In the genomic region with DNA sequence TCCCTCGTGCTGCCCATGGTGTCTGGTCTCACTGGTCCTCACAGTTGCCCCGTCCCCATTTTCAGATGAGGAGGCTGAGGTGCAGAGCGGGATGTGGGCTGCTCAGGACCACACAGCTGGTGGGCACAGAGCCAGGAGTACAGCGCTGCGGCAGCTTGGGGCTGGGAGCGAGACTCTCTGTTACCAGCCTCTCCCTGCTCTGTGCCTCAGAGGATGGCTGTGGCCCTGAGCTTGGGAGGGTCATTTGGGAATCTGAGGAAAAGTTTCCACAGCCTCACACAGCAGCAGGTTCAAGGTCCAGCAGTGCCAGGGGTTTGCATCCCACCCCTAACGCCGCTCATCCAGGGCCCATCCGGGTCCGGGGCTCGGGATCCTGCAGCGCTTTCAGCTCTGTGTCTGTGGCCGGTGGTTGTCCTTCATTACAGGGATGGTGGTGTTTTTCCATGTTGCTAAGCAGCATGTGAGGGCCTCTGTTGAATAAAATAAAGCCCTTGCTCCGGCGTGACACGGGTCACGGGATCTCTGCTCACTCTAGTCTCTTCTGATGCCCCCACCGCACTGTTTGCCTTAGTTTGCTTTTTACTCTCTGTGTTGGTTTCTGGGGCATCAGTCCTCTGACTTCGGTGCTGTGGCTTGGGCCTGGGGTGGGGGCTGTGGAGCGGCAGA, we compare ENCODE assay signal across 1 cellular context.
TF ChIP-seq lines count a peak whose summit lies in the region.

No MANE protein-coding gene starts in this region.

TF ChIP-seq in HepG2, 621 proteins besides CTCF, POLR2A, EP300 and RAD21 (continued from another document and continues in another):
- TF ChIP-seq, protein P1, sequence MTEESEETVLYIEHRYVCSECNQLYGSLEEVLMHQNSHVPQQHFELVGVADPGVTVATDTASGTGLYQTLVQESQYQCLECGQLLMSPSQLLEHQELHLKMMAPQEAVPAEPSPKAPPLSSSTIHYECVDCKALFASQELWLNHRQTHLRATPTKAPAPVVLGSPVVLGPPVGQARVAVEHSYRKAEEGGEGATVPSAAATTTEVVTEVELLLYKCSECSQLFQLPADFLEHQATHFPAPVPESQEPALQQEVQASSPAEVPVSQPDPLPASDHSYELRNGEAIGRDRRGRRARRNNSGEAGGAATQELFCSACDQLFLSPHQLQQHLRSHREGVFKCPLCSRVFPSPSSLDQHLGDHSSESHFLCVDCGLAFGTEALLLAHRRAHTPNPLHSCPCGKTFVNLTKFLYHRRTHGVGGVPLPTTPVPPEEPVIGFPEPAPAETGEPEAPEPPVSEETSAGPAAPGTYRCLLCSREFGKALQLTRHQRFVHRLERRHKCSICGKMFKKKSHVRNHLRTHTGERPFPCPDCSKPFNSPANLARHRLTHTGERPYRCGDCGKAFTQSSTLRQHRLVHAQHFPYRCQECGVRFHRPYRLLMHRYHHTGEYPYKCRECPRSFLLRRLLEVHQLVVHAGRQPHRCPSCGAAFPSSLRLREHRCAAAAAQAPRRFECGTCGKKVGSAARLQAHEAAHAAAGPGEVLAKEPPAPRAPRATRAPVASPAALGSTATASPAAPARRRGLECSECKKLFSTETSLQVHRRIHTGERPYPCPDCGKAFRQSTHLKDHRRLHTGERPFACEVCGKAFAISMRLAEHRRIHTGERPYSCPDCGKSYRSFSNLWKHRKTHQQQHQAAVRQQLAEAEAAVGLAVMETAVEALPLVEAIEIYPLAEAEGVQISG (CRISPR knock-in tag; IDR thresholded peaks at IDR 0.05) = peak; percentile 34; the same call in 1 of the 2 replicates
- TF ChIP-seq CREB1 (IDR thresholded peaks at IDR 0.05) = no peak
- no peak for TF ChIP-seq CREB1 (CRISPR knock-in tag; IDR thresholded peaks at IDR 0.05)
- TF ChIP-seq, protein P2, sequence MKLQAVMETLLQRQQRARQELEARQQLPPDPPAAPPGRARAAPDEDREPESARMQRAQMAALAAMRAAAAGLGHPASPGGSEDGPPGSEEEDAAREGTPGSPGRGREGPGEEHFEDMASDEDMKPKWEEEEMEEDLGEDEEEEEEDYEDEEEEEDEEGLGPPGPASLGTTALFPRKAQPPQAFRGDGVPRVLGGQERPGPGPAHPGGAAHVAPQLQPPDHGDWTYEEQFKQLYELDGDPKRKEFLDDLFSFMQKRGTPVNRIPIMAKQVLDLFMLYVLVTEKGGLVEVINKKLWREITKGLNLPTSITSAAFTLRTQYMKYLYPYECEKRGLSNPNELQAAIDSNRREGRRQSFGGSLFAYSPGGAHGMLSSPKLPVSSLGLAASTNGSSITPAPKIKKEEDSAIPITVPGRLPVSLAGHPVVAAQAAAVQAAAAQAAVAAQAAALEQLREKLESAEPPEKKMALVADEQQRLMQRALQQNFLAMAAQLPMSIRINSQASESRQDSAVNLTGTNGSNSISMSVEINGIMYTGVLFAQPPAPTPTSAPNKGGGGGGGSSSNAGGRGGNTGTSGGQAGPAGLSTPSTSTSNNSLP (IDR thresholded peaks at IDR 0.05; ENCODE audit: low read depth, low read length) = no peak
- no peak for TF ChIP-seq ZNF33B (CRISPR knock-in tag; IDR thresholded peaks at IDR 0.05)
- TF ChIP-seq, protein P3, sequence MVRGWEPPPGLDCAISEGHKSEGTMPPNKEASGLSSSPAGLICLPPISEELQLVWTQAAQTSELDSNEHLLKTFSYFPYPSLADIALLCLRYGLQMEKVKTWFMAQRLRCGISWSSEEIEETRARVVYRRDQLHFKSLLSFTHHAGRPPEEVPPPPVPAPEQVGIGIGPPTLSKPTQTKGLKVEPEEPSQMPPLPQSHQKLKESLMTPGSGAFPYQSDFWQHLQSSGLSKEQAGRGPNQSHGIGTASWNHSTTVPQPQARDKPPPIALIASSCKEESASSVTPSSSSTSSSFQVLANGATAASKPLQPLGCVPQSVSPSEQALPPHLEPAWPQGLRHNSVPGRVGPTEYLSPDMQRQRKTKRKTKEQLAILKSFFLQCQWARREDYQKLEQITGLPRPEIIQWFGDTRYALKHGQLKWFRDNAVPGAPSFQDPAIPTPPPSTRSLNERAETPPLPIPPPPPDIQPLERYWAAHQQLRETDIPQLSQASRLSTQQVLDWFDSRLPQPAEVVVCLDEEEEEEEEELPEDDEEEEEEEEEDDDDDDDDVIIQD (CRISPR knock-in tag; IDR thresholded peaks at IDR 0.05; ENCODE audit: low read depth) = 0 out of 2 replicates have a peak, but pooled peaks have one; percentile 6
- TF ChIP-seq SRSF4 (IDR thresholded peaks at IDR 0.05; ENCODE audit: low read depth, low read length, poor library complexity, severe bottlenecking) = no peak
- no peak for TF ChIP-seq TMF1 (CRISPR knock-in tag; IDR thresholded peaks at IDR 0.05; ENCODE audit: low read depth)
- no peak for TF ChIP-seq U2AF1 (optimal IDR thresholded peaks at IDR 0.05; ENCODE audit: low read depth, low read length)
- 0 out of 2 replicates have a peak, but pooled peaks have one; percentile 51 for TF ChIP-seq ZNF253 (CRISPR knock-in tag; IDR thresholded peaks at IDR 0.05; ENCODE audit: borderline replicate concordance)
- no peak for TF ChIP-seq CHCHD3 (CRISPR knock-in tag; IDR thresholded peaks at IDR 0.05)
- peak; percentile 89 for TF ChIP-seq ZSCAN20 (CRISPR knock-in tag; IDR thresholded peaks at IDR 0.05; ENCODE audit: borderline replicate concordance)
- no peak for TF ChIP-seq PHF5A (CRISPR knock-in tag; IDR thresholded peaks at IDR 0.05; ENCODE audit: low read depth, unreplicated experiment)
- TF ChIP-seq TEAD3 (CRISPR knock-in tag; optimal IDR thresholded peaks at IDR 0.05; ENCODE audit: borderline replicate concordance) = no peak
- TF ChIP-seq RFX3 (CRISPR knock-in tag; IDR thresholded peaks at IDR 0.05) = peak; percentile 50; the same call in 1 of the 2 replicates
- TF ChIP-seq YEATS2 (CRISPR knock-in tag; IDR thresholded peaks at IDR 0.05; ENCODE audit: borderline replicate concordance) = no peak
- TF ChIP-seq, protein P4, sequence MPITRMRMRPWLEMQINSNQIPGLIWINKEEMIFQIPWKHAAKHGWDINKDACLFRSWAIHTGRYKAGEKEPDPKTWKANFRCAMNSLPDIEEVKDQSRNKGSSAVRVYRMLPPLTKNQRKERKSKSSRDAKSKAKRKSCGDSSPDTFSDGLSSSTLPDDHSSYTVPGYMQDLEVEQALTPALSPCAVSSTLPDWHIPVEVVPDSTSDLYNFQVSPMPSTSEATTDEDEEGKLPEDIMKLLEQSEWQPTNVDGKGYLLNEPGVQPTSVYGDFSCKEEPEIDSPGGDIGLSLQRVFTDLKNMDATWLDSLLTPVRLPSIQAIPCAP (CRISPR knock-in tag; IDR thresholded peaks at IDR 0.05; ENCODE audit: low read depth) = no peak
- peak; percentile 43; the same call in 1 of the 2 replicates for TF ChIP-seq RFXAP (CRISPR knock-in tag; IDR thresholded peaks at IDR 0.05; ENCODE audit: borderline replicate concordance)
- TF ChIP-seq ZIK1 (CRISPR knock-in tag; IDR thresholded peaks at IDR 0.05; ENCODE audit: borderline replicate concordance, low read depth) = no peak
- TF ChIP-seq, protein P5, sequence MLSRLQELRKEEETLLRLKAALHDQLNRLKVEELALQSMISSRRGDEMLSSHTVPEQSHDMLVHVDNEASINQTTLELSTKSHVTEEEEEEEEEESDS (CRISPR knock-in tag; IDR thresholded peaks at IDR 0.05; ENCODE audit: borderline replicate concordance) = no peak
- TF ChIP-seq ZNF543 (CRISPR knock-in tag; IDR thresholded peaks at IDR 0.05) = no peak
- 0 out of 2 replicates have a peak, but pooled peaks have one; percentile 15 for TF ChIP-seq ZNF143 (CRISPR knock-in tag; IDR thresholded peaks at IDR 0.05)
- TF ChIP-seq ZNF598 (CRISPR knock-in tag; IDR thresholded peaks at IDR 0.05; ENCODE audit: borderline replicate concordance) = no peak
- no peak for TF ChIP-seq ZNF34 (CRISPR knock-in tag; IDR thresholded peaks at IDR 0.05; ENCODE audit: borderline replicate concordance)
- no peak for TF ChIP-seq ZNF136 (CRISPR knock-in tag; IDR thresholded peaks at IDR 0.05; ENCODE audit: low read depth)
- no peak for TF ChIP-seq MLLT10 (CRISPR knock-in tag; IDR thresholded peaks at IDR 0.05)
- TF ChIP-seq HNF4A (CRISPR knock-in tag; IDR thresholded peaks at IDR 0.05) = peak; percentile 81
- TF ChIP-seq PAF1 (CRISPR knock-in tag; IDR thresholded peaks at IDR 0.05) = no peak
- no peak for TF ChIP-seq NFIB (CRISPR knock-in tag; IDR thresholded peaks at IDR 0.05; ENCODE audit: borderline replicate concordance)
- no peak for TF ChIP-seq ZFP90 (CRISPR knock-in tag; IDR thresholded peaks at IDR 0.05; ENCODE audit: borderline replicate concordance)
- TF ChIP-seq ZNF230 (CRISPR knock-in tag; IDR thresholded peaks at IDR 0.05) = no peak
- TF ChIP-seq KDM5A (IDR thresholded peaks at IDR 0.05; ENCODE audit: borderline replicate concordance, low read length) = no peak
- TF ChIP-seq RELA (CRISPR knock-in tag; IDR thresholded peaks at IDR 0.05) = no peak
- TF ChIP-seq FOXC1 (CRISPR knock-in tag; IDR thresholded peaks at IDR 0.05; ENCODE audit: borderline replicate concordance) = no peak
- TF ChIP-seq ATF7-NPFF (CRISPR knock-in tag; IDR thresholded peaks at IDR 0.05; ENCODE audit: low read depth) = no peak
- TF ChIP-seq SRSF1 (optimal IDR thresholded peaks at IDR 0.05; ENCODE audit: low read depth, low read length) = no peak
- TF ChIP-seq, protein P6, sequence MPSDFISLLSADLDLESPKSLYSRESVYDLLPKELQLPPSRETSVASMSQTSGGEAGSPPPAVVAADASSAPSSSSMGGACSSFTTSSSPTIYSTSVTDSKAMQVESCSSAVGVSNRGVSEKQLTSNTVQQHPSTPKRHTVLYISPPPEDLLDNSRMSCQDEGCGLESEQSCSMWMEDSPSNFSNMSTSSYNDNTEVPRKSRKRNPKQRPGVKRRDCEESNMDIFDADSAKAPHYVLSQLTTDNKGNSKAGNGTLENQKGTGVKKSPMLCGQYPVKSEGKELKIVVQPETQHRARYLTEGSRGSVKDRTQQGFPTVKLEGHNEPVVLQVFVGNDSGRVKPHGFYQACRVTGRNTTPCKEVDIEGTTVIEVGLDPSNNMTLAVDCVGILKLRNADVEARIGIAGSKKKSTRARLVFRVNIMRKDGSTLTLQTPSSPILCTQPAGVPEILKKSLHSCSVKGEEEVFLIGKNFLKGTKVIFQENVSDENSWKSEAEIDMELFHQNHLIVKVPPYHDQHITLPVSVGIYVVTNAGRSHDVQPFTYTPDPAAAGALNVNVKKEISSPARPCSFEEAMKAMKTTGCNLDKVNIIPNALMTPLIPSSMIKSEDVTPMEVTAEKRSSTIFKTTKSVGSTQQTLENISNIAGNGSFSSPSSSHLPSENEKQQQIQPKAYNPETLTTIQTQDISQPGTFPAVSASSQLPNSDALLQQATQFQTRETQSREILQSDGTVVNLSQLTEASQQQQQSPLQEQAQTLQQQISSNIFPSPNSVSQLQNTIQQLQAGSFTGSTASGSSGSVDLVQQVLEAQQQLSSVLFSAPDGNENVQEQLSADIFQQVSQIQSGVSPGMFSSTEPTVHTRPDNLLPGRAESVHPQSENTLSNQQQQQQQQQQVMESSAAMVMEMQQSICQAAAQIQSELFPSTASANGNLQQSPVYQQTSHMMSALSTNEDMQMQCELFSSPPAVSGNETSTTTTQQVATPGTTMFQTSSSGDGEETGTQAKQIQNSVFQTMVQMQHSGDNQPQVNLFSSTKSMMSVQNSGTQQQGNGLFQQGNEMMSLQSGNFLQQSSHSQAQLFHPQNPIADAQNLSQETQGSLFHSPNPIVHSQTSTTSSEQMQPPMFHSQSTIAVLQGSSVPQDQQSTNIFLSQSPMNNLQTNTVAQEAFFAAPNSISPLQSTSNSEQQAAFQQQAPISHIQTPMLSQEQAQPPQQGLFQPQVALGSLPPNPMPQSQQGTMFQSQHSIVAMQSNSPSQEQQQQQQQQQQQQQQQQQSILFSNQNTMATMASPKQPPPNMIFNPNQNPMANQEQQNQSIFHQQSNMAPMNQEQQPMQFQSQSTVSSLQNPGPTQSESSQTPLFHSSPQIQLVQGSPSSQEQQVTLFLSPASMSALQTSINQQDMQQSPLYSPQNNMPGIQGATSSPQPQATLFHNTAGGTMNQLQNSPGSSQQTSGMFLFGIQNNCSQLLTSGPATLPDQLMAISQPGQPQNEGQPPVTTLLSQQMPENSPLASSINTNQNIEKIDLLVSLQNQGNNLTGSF (CRISPR knock-in tag; IDR thresholded peaks at IDR 0.05) = peak; percentile 61; the same call in 1 of the 2 replicates
- TF ChIP-seq CEBPZ (IDR thresholded peaks at IDR 0.05; ENCODE audit: low read length) = no peak
